20 cellular contexts compared by ENCODE assay signal in genomic region chr20:37504404-37505096, GRCh38. TPM values are rescaled to one million over a fixed set of nuclear protein-coding genes. Genes with fewer than 3 reads are reported as not detected.
DNase-seq lines count a peak whose midpoint lies in the region; ATAC-seq, FAIRE-seq and TF ChIP-seq lines count a peak whose summit lies in the region.
"Had no signal": no experiment of that assay in that cellular context is flagged by ENCODE, and none has a peak within 500 bp of the region (broad histone marks: within the 10 kb centered on the region; RNA-seq: fewer than 3 reads in every experiment).

No MANE protein-coding gene starts in this region.

- peaks cover 0 to 4% of the 10 kb centered on the region in 2 experiments for H4K20me1 ChIP-seq in H1 (replicated peaks in 1 of 2; ENCODE audit: control insufficient read depth in 1 of 2, insufficient read depth in 2 of 2, low read length in 2 of 2)

- no peak overlapping the region for H4K8ac ChIP-seq in H1 (ENCODE audit: extremely low read depth, insufficient read depth, low read length)

- H3K23me2 ChIP-seq in H1 (ENCODE audit: low read depth, low read length): no peaks in the 10 kb centered on the region

- no peak for DNase-seq in activated naive CD8-positive, alpha-beta T cell treated with anti-CD3 and anti-CD28 coated beads, Interleukin-2, amount 10 ng/mL, durations not matched to agents 7 days and 5 days
- DNase-seq in activated naive CD8-positive, alpha-beta T cell treated with anti-CD3 and anti-CD28 coated beads, Interleukin-2, amount 50 U/mL, for 24 hours: no peak
- peak; percentile 43 for DNase-seq in NCI-H2196 (lab: John Stamatoyannopoulos, UW; ENCODE audit: unreplicated experiment)
- no peak for DNase-seq in H1 (ENCODE audit: low read depth in 1 of 2, low spot score in 2 of 2)
- DNase-seq in superior temporal gyrus (ENCODE audit: extremely low spot score): peak; percentile 32
- no peak for DNase-seq in central memory CD4-positive, alpha-beta T cell
- no peak for DNase-seq in H54 (ENCODE audit: insufficient read length, low spot score)
- DNase-seq in cerebellum (ENCODE audit: low spot score): no peak
- DNase-seq: CD4-positive, CD25-positive, alpha-beta regulatory T cell; effector memory CD4-positive, alpha-beta T cell; lower lobe of right lung; NCI-H1436; ovary; stomach had no signal

- 62% methylated on average over 3 of the region's 3 CpGs; no CpG with 5 or more reads in 1 of the 2 experiments for whole genome bisulfite sequencing in H1 (ENCODE audit: extremely low coverage in 1 of 2, insufficient coverage in 1 of 2, insufficient read length in 1 of 2, insufficient replicate concordance in 2 of 2, low coverage in 1 of 2, low lambda C conversion rate in 2 of 2, missing lambda C conversion rate in 1 of 2), 2 experiments

- no peak for TF ChIP-seq POLR2A in H1 (IDR thresholded peaks at IDR 0.05; ENCODE audit: control extremely low read depth in 1 of 2, low read depth in 2 of 2, low read length in 2 of 2)
- no peak for TF ChIP-seq POLR2A in H54 (IDR thresholded peaks at IDR 0.05; ENCODE audit: low read depth, low read length)

- POLR2A ChIA-PET in activated naive CD8-positive, alpha-beta T cell treated with anti-CD3 and anti-CD28 coated beads, Interleukin-2, amount 10 ng/mL, durations not matched to agents 7 days and 5 days (lab: Charles Lee): no interaction called here
- POLR2A ChIA-PET in H1 (lab: Charles Lee; ENCODE audit: partially characterized antibody): interaction anchor here (0.6 to 11.2 kb wide), 7 partner anchors 11 to 133 kb away, joined by 3 to 116 read pairs (median 4); partner anchors contain the start of gene NNAT

- no peak overlapping the region for H2BK12ac ChIP-seq in H1 (ENCODE audit: low read depth, low read length)

- no peak overlapping the region for H4K5ac ChIP-seq in H1 (ENCODE audit: insufficient read length, low read depth, low read length)

- no peak for TF ChIP-seq CTCF in H1 (IDR thresholded peaks at IDR 0.05; ENCODE audit: control extremely low read depth in 1 of 3, insufficient read depth in 1 of 3, low read depth in 1 of 3, low read length in 3 of 3)

- H3K4me3 ChIP-seq in H1 (ENCODE audit: extremely low read depth in 1 of 4, insufficient read depth in 2 of 4, low read depth in 3 of 4, low read length in 4 of 4): no peak overlapping the region
- H3K4me3 ChIP-seq: cardiac muscle cell, lower lobe of right lung, ovary, SJSA1, stomach had no signal

- CTCF ChIA-PET in H1 (lab: Charles Lee; ENCODE audit: partially characterized antibody): interaction anchor here (0.8 to 2.5 kb wide), 3 partner anchors 78 to 108 kb away, joined by 3 to 11 read pairs (median 9); no protein-coding TSS in a partner anchor

- H3K56ac ChIP-seq in H1 (replicated peaks; ENCODE audit: insufficient read length, low read depth, low read length): no peak overlapping the region

- H3K23ac ChIP-seq in H1 (ENCODE audit: insufficient read length): no peak overlapping the region

- H2BK5ac ChIP-seq in H1 (ENCODE audit: low read depth, low read length): 0 out of 2 replicates have a peak overlapping the region, but pooled peaks have one; percentile 28

- peaks cover 0 to 6% (median 2%) of the 10 kb centered on the region in 4 experiments; a peak in 2 of 8 replicates for H3K36me3 ChIP-seq in H1 (ENCODE audit: control insufficient read depth in 2 of 4, insufficient read depth in 4 of 4, low read length in 3 of 4)
- H3K36me3 ChIP-seq: ovary had no signal

- no peak overlapping the region for H3K4ac ChIP-seq in H1 (replicated peaks; ENCODE audit: insufficient read length, low read depth, low read length)

- H2AFZ ChIP-seq in H1 (ENCODE audit: low read length): no peak overlapping the region

- H3K27me3 ChIP-seq in H1 (replicated peaks in 1 of 4; ENCODE audit: control insufficient read depth in 3 of 4, extremely low read depth in 1 of 4, insufficient read depth in 3 of 4, low read length in 3 of 4): no peaks in the 10 kb centered on the region
- H3K27me3 ChIP-seq: cardiac muscle cell, ovary, SJSA1, stomach had no signal

- ATAC-seq in activated naive CD8-positive, alpha-beta T cell treated with anti-CD3 and anti-CD28 coated beads, Interleukin-2, amount 10 ng/mL, durations not matched to agents 7 days and 5 days (ENCODE audit: low read depth): no peak
- ATAC-seq in activated naive CD8-positive, alpha-beta T cell treated with anti-CD3 and anti-CD28 coated beads, Interleukin-2, amount 50 U/mL, for 24 hours: no peak

- H2BK15ac ChIP-seq in H1 (ENCODE audit: low read length): no peak overlapping the region

- no peak for TF ChIP-seq RAD21 in H1 (IDR thresholded peaks at IDR 0.05 in 1 of 2, conservative IDR thresholded peaks at IDR 0.05 in 1 of 2; ENCODE audit: low read depth in 2 of 2, low read length in 2 of 2)

- no peaks in the 10 kb centered on the region for H3K79me2 ChIP-seq in H1 (ENCODE audit: control insufficient read depth in 1 of 2, insufficient read depth in 2 of 2, low read length in 2 of 2)

- no peaks in the 10 kb centered on the region for H3K27me3 Mint-ChIP-seq in activated naive CD8-positive, alpha-beta T cell treated with anti-CD3 and anti-CD28 coated beads, Interleukin-2, amount 10 ng/mL, durations not matched to agents 7 days and 5 days
- no peaks in the 10 kb centered on the region for H3K27me3 Mint-ChIP-seq in activated naive CD8-positive, alpha-beta T cell treated with anti-CD3 and anti-CD28 coated beads, Interleukin-2, amount 50 U/mL, for 24 hours
- H3K27me3 Mint-ChIP-seq: CD4-positive, CD25-positive, alpha-beta regulatory T cell had no signal

- no peak for TF ChIP-seq EP300 in H1 (IDR thresholded peaks at IDR 0.05; ENCODE audit: borderline replicate concordance in 1 of 2, low read depth in 2 of 2, low read length in 2 of 2)

- H2BK120ac ChIP-seq in H1 (replicated peaks; ENCODE audit: low read depth, low read length): no peak overlapping the region

- no peak overlapping the region for H4K91ac ChIP-seq in H1 (replicated peaks; ENCODE audit: insufficient read length, low read length)

- H3K36me3 Mint-ChIP-seq in activated naive CD8-positive, alpha-beta T cell treated with anti-CD3 and anti-CD28 coated beads, Interleukin-2, amount 10 ng/mL, durations not matched to agents 7 days and 5 days: no peaks in the 10 kb centered on the region
- H3K36me3 Mint-ChIP-seq in activated naive CD8-positive, alpha-beta T cell treated with anti-CD3 and anti-CD28 coated beads, Interleukin-2, amount 50 U/mL, for 24 hours (ENCODE audit: low read depth): peaks cover 2% of the 10 kb centered on the region
- H3K36me3 Mint-ChIP-seq: CD4-positive, CD25-positive, alpha-beta regulatory T cell had no signal

- no peak overlapping the region for H3K27ac ChIP-seq in H1 (ENCODE audit: low read depth, low read length)
- H3K27ac ChIP-seq: cardiac muscle cell, lower lobe of right lung, ovary, SJSA1, stomach had no signal

- H3K4me3 Mint-ChIP-seq in activated naive CD8-positive, alpha-beta T cell treated with anti-CD3 and anti-CD28 coated beads, Interleukin-2, amount 10 ng/mL, durations not matched to agents 7 days and 5 days: no peak overlapping the region
- no peak overlapping the region for H3K4me3 Mint-ChIP-seq in activated naive CD8-positive, alpha-beta T cell treated with anti-CD3 and anti-CD28 coated beads, Interleukin-2, amount 50 U/mL, for 24 hours
- H3K4me3 Mint-ChIP-seq: activated T-helper 1 cell treated with anti-CD3 and anti-CD28 coated beads, Interleukin-12 subunit alpha, Interleukin-12 subunit beta, Interleukin-2, Interleukin-4 antibody, amounts not matched to agents 30 ng/mL and 10 ng/mL and 1 ng/mL, durations not matched to agents 14 hours and 24 hours and 36 hours; CD4-positive, CD25-positive, alpha-beta regulatory T cell had no signal

- no peaks in the 10 kb centered on the region for H3K4me1 Mint-ChIP-seq in activated naive CD8-positive, alpha-beta T cell treated with anti-CD3 and anti-CD28 coated beads, Interleukin-2, amount 10 ng/mL, durations not matched to agents 7 days and 5 days
- no peaks in the 10 kb centered on the region for H3K4me1 Mint-ChIP-seq in activated naive CD8-positive, alpha-beta T cell treated with anti-CD3 and anti-CD28 coated beads, Interleukin-2, amount 50 U/mL, for 24 hours

- peaks cover 3% of the 10 kb centered on the region; the same call in 1 of the 2 replicates for H3K79me1 ChIP-seq in H1 (ENCODE audit: low read depth, low read length)

- H3K9ac ChIP-seq in H1 (replicated peaks in 1 of 4; ENCODE audit: extremely low read depth in 1 of 4, low read depth in 3 of 4, low read length in 3 of 4): no peak overlapping the region

- H3K18ac ChIP-seq in H1 (ENCODE audit: extremely low read depth, low read length): no peak overlapping the region

- H2BK20ac ChIP-seq in H1 (ENCODE audit: low read length): no peak overlapping the region

- H3K9me3 ChIP-seq in H1 (ENCODE audit: insufficient read depth in 2 of 2, low read depth in 1 of 2, low read length in 1 of 2): no peaks in the 10 kb centered on the region
- H3K9me3 ChIP-seq: lower lobe of right lung, ovary, SJSA1, stomach had no signal

- H2AK5ac ChIP-seq in H1 (ENCODE audit: low read depth, low read length): peak overlapping the region; percentile 56; the same call in 1 of the 2 replicates

- FAIRE-seq in H1 (lab: Jason Lieb, UNC) (no peak), H54 (lab: Jason Lieb, UNC) (no peak)

- H3K4me2 ChIP-seq in H1 (ENCODE audit: insufficient read depth in 1 of 2, low read depth in 2 of 2, low read length in 2 of 2): no peak overlapping the region; a peak in 1 of 4 replicates

- no peaks in the 10 kb centered on the region for H3K9me3 Mint-ChIP-seq in activated naive CD8-positive, alpha-beta T cell treated with anti-CD3 and anti-CD28 coated beads, Interleukin-2, amount 10 ng/mL, durations not matched to agents 7 days and 5 days
- H3K9me3 Mint-ChIP-seq in activated naive CD8-positive, alpha-beta T cell treated with anti-CD3 and anti-CD28 coated beads, Interleukin-2, amount 50 U/mL, for 24 hours: no peaks in the 10 kb centered on the region
- H3K9me3 Mint-ChIP-seq: activated T-helper 1 cell treated with anti-CD3 and anti-CD28 coated beads, Interleukin-12 subunit alpha, Interleukin-12 subunit beta, Interleukin-2, Interleukin-4 antibody, amounts not matched to agents 30 ng/mL and 10 ng/mL and 1 ng/mL, durations not matched to agents 14 hours and 24 hours and 36 hours; CD4-positive, CD25-positive, alpha-beta regulatory T cell had no signal

- peaks cover 7 to 15% (median 10%) of the 10 kb centered on the region in 4 experiments; a peak in 6 of 7 replicates for H3K4me1 ChIP-seq in H1 (replicated peaks in 1 of 4; ENCODE audit: control insufficient read depth in 3 of 4, insufficient read depth in 4 of 4, low read length in 3 of 4)
- H3K4me1 ChIP-seq: lower lobe of right lung, SJSA1 had no signal

- no peak overlapping the region for H3K14ac ChIP-seq in H1 (ENCODE audit: insufficient read length)

- peak overlapping the region; percentile 54 for H3K27ac Mint-ChIP-seq in activated naive CD8-positive, alpha-beta T cell treated with anti-CD3 and anti-CD28 coated beads, Interleukin-2, amount 10 ng/mL, durations not matched to agents 7 days and 5 days
- no peak overlapping the region for H3K27ac Mint-ChIP-seq in activated naive CD8-positive, alpha-beta T cell treated with anti-CD3 and anti-CD28 coated beads, Interleukin-2, amount 50 U/mL, for 24 hours
- H3K27ac Mint-ChIP-seq: activated T-helper 1 cell treated with anti-CD3 and anti-CD28 coated beads, Interleukin-12 subunit alpha, Interleukin-12 subunit beta, Interleukin-2, Interleukin-4 antibody, amounts not matched to agents 30 ng/mL and 10 ng/mL and 1 ng/mL, durations not matched to agents 14 hours and 24 hours and 36 hours had no signal

RNA-seq across cellular contexts. Expression of gene NNAT, which starts 16.5 kb away (rescaled TPM):
- total RNA-seq in activated naive CD8-positive, alpha-beta T cell treated with anti-CD3 and anti-CD28 coated beads, Interleukin-2, amount 10 ng/mL, durations not matched to agents 7 days and 5 days: under 1 TPM in 1 of 2 experiments, not detected in 1; 0.58 TPM
- total RNA-seq in H1 (2021; fragmentation: NEBNext Ultra II Directional; extraction: Animal tissue kit (Norgen Biotek cat#: 25700)): 66.8 and 71.5 TPM in 2 replicates
- 175 and 184 TPM in 2 replicates for polyA plus RNA-seq in H1 (2011; rRNA removed)
- 189 TPM for polyA plus RNA-seq in H1 (2011; cell fraction: cytosol; rRNA removed)
- 108 TPM for polyA plus RNA-seq in H1 (2011; cell fraction: nucleus; rRNA removed)
- polyA plus RNA-seq in H1 (2012, experiment 1 of 2): 95.7 to 129 TPM (median 122 TPM) in 4 replicates
- 151 TPM for polyA plus RNA-seq in H1 (2012, experiment 2 of 2)
- 60.7 TPM for polyA plus RNA-seq in H1 (2013, experiment 1 of 2)
- 75.9 TPM for polyA plus RNA-seq in H1 (2013, experiment 2 of 2)
- polyA minus RNA-seq in H1 (2011; rRNA and poly(A)+ RNA removed): 52.9 and 63.8 TPM in 2 replicates
- 35.2 TPM for polyA minus RNA-seq in H1 (2011; cell fraction: cytosol; rRNA and poly(A)+ RNA removed)
- 29.1 TPM for polyA minus RNA-seq in H1 (2011; cell fraction: nucleus; rRNA and poly(A)+ RNA removed)
- total RNA-seq in cerebellum: 629 TPM
- total RNA-seq: CD4-positive, CD25-positive, alpha-beta regulatory T cell; Daoy; NCI-H460; SJSA1; T-helper 2 cell treated with Interferon-gamma antibody and Interleukin-4, amounts not matched to agents 100 ng/mL and 5 ng/mL, for 36 hours had no signal
- polyA plus RNA-seq: CD4-positive, CD25-positive, alpha-beta regulatory T cell had no signal

RNA-seq across cellular contexts. Expression of gene BLCAP, which starts 23.1 kb away (rescaled TPM):
- total RNA-seq in activated naive CD8-positive, alpha-beta T cell treated with anti-CD3 and anti-CD28 coated beads, Interleukin-2, amount 10 ng/mL, durations not matched to agents 7 days and 5 days: 10 to 100 TPM; 51.0 to 54.6 TPM
- total RNA-seq in H1 (2021; fragmentation: NEBNext Ultra II Directional; extraction: Animal tissue kit (Norgen Biotek cat#: 25700)): 51.1 and 60.3 TPM in 2 replicates
- polyA plus RNA-seq in H1 (2011; rRNA removed): 69.2 and 72.2 TPM in 2 replicates
- 68.8 TPM for polyA plus RNA-seq in H1 (2011; cell fraction: cytosol; rRNA removed)
- polyA plus RNA-seq in H1 (2011; cell fraction: nucleus; rRNA removed): 57.1 TPM
- 39.7 to 48.2 TPM (median 45.8 TPM) in 4 replicates for polyA plus RNA-seq in H1 (2012, experiment 1 of 2)
- 36.4 TPM for polyA plus RNA-seq in H1 (2012, experiment 2 of 2)
- polyA plus RNA-seq in H1 (2013, experiment 1 of 2): 48.3 TPM
- 52.3 TPM for polyA plus RNA-seq in H1 (2013, experiment 2 of 2)
- 48.7 and 61.2 TPM in 2 replicates for polyA minus RNA-seq in H1 (2011; rRNA and poly(A)+ RNA removed)
- polyA minus RNA-seq in H1 (2011; cell fraction: cytosol; rRNA and poly(A)+ RNA removed): 29.9 TPM
- polyA minus RNA-seq in H1 (2011; cell fraction: nucleus; rRNA and poly(A)+ RNA removed): 46.8 TPM
- total RNA-seq in cerebellum: 107 TPM

Comparison
In these comparisons a context has a peak if more than half of its experiments do, and no peak if none do; other contexts are left out.
1. DNase-seq: peak in NCI-H2196 (single experiment) and superior temporal gyrus (single experiment); none in activated naive CD8-positive, alpha-beta T cell treated with anti-CD3 and anti-CD28 coated beads, Interleukin-2, amount 10 ng/mL, durations not matched to agents 7 days and 5 days (single experiment), activated naive CD8-positive, alpha-beta T cell treated with anti-CD3 and anti-CD28 coated beads, Interleukin-2, amount 50 U/mL, for 24 hours (single experiment), H1 (0 of 2), central memory CD4-positive, alpha-beta T cell (single experiment), H54 (single experiment) and cerebellum (single experiment).
2. RNA of gene NNAT, which starts 16.5 kb away (total RNA-seq): 629 TPM in cerebellum (single experiment) and 66.8 to 71.5 TPM in H1; 0.58 TPM in activated naive CD8-positive, alpha-beta T cell treated with anti-CD3 and anti-CD28 coated beads, Interleukin-2, amount 10 ng/mL, durations not matched to agents 7 days and 5 days; every median in the first group is over 10 times any median in the second.